Comparison of ENCODE assay signal across 23 cellular contexts in genomic region chr3:42690766-42691680, GRCh38. TPM values are rescaled to one million over a fixed set of nuclear protein-coding genes. Genes with fewer than 3 reads are reported as not detected.
DNase-seq lines count a peak whose midpoint lies in the region; ATAC-seq, FAIRE-seq and TF ChIP-seq lines count a peak whose summit lies in the region.
"Had no signal": no experiment of that assay in that cellular context is flagged by ENCODE, and none has a peak within 500 bp of the region (broad histone marks: within the 10 kb centered on the region; RNA-seq: fewer than 3 reads in every experiment).

No MANE protein-coding gene starts in this region.

- H3K36me3 Mint-ChIP-seq in endodermal cell (ENCODE audit: low read depth), result no peaks in the 10 kb centered on the region

- intact Hi-C loops in head of caudate nucleus (cut with DNase I) (no loop called here), sigmoid colon (cut with DNase I) (no loop called here)

- H3K9me3 ChIP-seq in A549 (no peaks in the 10 kb centered on the region), sigmoid colon (no peaks in the 10 kb centered on the region), endodermal cell (ENCODE audit: control insufficient read depth, low read length) (no peaks in the 10 kb centered on the region)
- H3K9me3 ChIP-seq: heart left ventricle, ovary had no signal

- H3K4me1 ChIP-seq in A549 (no peaks in the 10 kb centered on the region), sigmoid colon (peaks cover 0 to 5% (median 4%) of the 10 kb centered on the region in 4 donors), endodermal cell (ENCODE audit: control insufficient read depth, insufficient read depth, low read length) (no peaks in the 10 kb centered on the region)

- POLR2A ChIA-PET in A549 (lab: Yijun Ruan, JAX), result no interaction called here

- TF ChIP-seq CTCF in A549 (IDR thresholded peaks at IDR 0.05) (no peak), sigmoid colon (IDR thresholded peaks at IDR 0.05) (no peak), endodermal cell (conservative IDR thresholded peaks at IDR 0.05) (no peak)

- H3K9ac ChIP-seq in endodermal cell (ENCODE audit: extremely low read depth, low read length, poor library complexity, severe bottlenecking), result no peak overlapping the region

- H3K4me3 ChIP-seq in A549 (no peak overlapping the region), H7 (ENCODE audit: insufficient read depth, low read depth, low read length) (no peak overlapping the region), sigmoid colon (no peak overlapping the region), endodermal cell (ENCODE audit: low read length) (no peak overlapping the region)
- H3K4me3 ChIP-seq: heart left ventricle, ovary had no signal

- H3K27ac Mint-ChIP-seq in endodermal cell, result no peak overlapping the region

- peaks cover 1% of the 10 kb centered on the region for H3K4me1 Mint-ChIP-seq in endodermal cell

- no peak overlapping the region for H3K4me2 ChIP-seq in A549

- DNase-seq in A549 (ENCODE audit: low read depth in 1 of 2, low spot score in 1 of 2) (no peak), H7 (peak; percentile 37), head of caudate nucleus (peak in 22 of 42 donors; percentile 7 to 79 (median 50)), sigmoid colon (peak; percentile 59), SIG-M5 treated with dmso at 0.1 percent for 504 hours (lab: John Stamatoyannopoulos, UW; ENCODE audit: unreplicated experiment) (no peak), endodermal cell (no peak), DMS153 (lab: John Stamatoyannopoulos, UW) (no peak)
- DNase-seq: activated CD4-positive, alpha-beta T cell treated with anti-CD3 and anti-CD28 coated beads, Interleukin-2, amount 50 U/mL, for 1 hour; activated CD8-positive, alpha-beta memory T cell treated with anti-CD3 and anti-CD28 coated beads, Interleukin-2, amount 50 U/mL, for 4 hours; activated gamma-delta T cell treated with Interleukin-2 at 50 U/mL for 16 hours; effector memory CD4-positive, alpha-beta T cell; EL; NCI-H1105; stimulated activated CD4-positive, alpha-beta T cell treated with anti-CD3 and anti-CD28 coated beads, Interleukin-4, amount 100 ng/mL, for 1 hour; SW 1271 had no signal

- peaks cover 3% of the 10 kb centered on the region for H3K27me3 Mint-ChIP-seq in endodermal cell (ENCODE audit: insufficient read depth)

- H3K27ac ChIP-seq in A549 (no peak overlapping the region), sigmoid colon (no peak overlapping the region), endodermal cell (ENCODE audit: low read depth, low read length) (no peak overlapping the region)
- H3K27ac ChIP-seq: ovary had no signal

- ATAC-seq in A549, result peak; percentile 26 to 47; a peak in 3 of 6 replicates

- no peaks in the 10 kb centered on the region for H3K9me3 Mint-ChIP-seq in endodermal cell

- FAIRE-seq in A549 (lab: Jason Lieb, UNC), result no peak
- FAIRE-seq: GM18507, HTR-8/SVneo had no signal

- TF ChIP-seq POLR2A in A549 (IDR thresholded peaks at IDR 0.05; ENCODE audit: low read length) (no peak), sigmoid colon (IDR thresholded peaks at IDR 0.05) (no peak)

- H3K27me3 ChIP-seq in H7 (ENCODE audit: control insufficient read depth, insufficient read depth, low read length) (no peaks in the 10 kb centered on the region), sigmoid colon (peaks cover 0 to 6% (median 0%) of the 10 kb centered on the region in 3 donors), endodermal cell (ENCODE audit: control insufficient read depth, insufficient read depth, low read length, poor library complexity, severe bottlenecking) (peaks cover 13% of the 10 kb centered on the region)
- H3K27me3 ChIP-seq: ovary had no signal

- no peak for TF ChIP-seq EP300 in A549 (IDR thresholded peaks at IDR 0.05)
- no peak for TF ChIP-seq EP300 in sigmoid colon (IDR thresholded peaks at IDR 0.05)

- CTCF ChIA-PET in A549 (lab: Yijun Ruan, JAX), result no interaction called here

- TF ChIP-seq RAD21 in A549 (conservative IDR thresholded peaks at IDR 0.05 in 1 of 2, IDR thresholded peaks at IDR 0.05 in 1 of 2), result no peak

- H3K36me3 ChIP-seq in H7 (replicated peaks; ENCODE audit: control insufficient read depth, insufficient read depth, low read length) (no peaks in the 10 kb centered on the region), sigmoid colon (no peaks in the 10 kb centered on the region), endodermal cell (ENCODE audit: control insufficient read depth, insufficient read depth, low read length) (no peaks in the 10 kb centered on the region)
- H3K36me3 ChIP-seq: ovary had no signal

- WGBS in A549 (ENCODE audit: missing lambda C conversion rate), result 22% methylated on average over 8 of the region's 10 CpGs
- 77 to 80% methylated on average over 10 of the region's 10 CpGs for WGBS in sigmoid colon, 2 donors
- WGBS in endodermal cell (ENCODE audit: insufficient coverage in 1 of 2, insufficient read length in 1 of 2), 2 experiments, result 83% methylated on average over 6 to 10 of the region's 10 CpGs

- no peak overlapping the region for H3K4me3 Mint-ChIP-seq in endodermal cell

TF ChIP-seq in A549, 52 proteins besides CTCF, POLR2A, EP300 and RAD21:
- TF ChIP-seq PHF8 (IDR thresholded peaks at IDR 0.05; ENCODE audit: borderline replicate concordance, low read depth), result no peak
- no peak for TF ChIP-seq SREBF2 (IDR thresholded peaks at IDR 0.05)

RNA-seq across cellular contexts. Expression of gene KLHL40, which starts 5.7 kb away (rescaled TPM):
- polyA plus RNA-seq in A549 (2011; rRNA removed) (not detected in 2 replicates), A549 (2017; fragmentation: RNase III; extraction: RNeasy Plus Mini Kit Qiagen cat#74134 plus additional on column Dnase treatment) (not detected in 3 replicates), sigmoid colon (not detected)
- polyA plus RNA-seq in A549 (2012; cell fraction: cytosol; rRNA removed), result not detected in 2 replicates
- polyA plus RNA-seq in A549 (2012; cell fraction: nucleus; rRNA removed), result not detected in 2 replicates
- not detected in 2 replicates for polyA minus RNA-seq in A549 (2011; rRNA and poly(A)+ RNA removed)
- total RNA-seq in H7 (2014; rRNA removed; shearing (Covaris generic)), result not detected in 2 replicates
- total RNA-seq in sigmoid colon (under 1 TPM in 1 of 4 donors, not detected in 3; under 0.01 TPM), endodermal cell (not detected)
- 0.21 TPM for polyA plus RNA-seq in endodermal cell (2013, experiment 1 of 2)
- 0.21 TPM for polyA plus RNA-seq in endodermal cell (2013, experiment 2 of 2)
- total RNA-seq: lower leg skin, NCI-H460, ovary had no signal
- polyA plus RNA-seq: ovary had no signal

RNA-seq across cellular contexts. Expression of gene HHATL, which starts 11.6 kb away (rescaled TPM):
- polyA plus RNA-seq in A549 (2011; rRNA removed), result not detected in 2 replicates
- not detected in 2 replicates for polyA plus RNA-seq in A549 (2012; cell fraction: cytosol; rRNA removed)
- 0.11 and 0.17 TPM in 2 replicates for polyA plus RNA-seq in A549 (2012; cell fraction: nucleus; rRNA removed)
- polyA plus RNA-seq in A549 (2017; fragmentation: RNase III; extraction: RNeasy Plus Mini Kit Qiagen cat#74134 plus additional on column Dnase treatment), result not detected in 3 replicates
- not detected in 2 replicates for polyA minus RNA-seq in A549 (2011; rRNA and poly(A)+ RNA removed)
- total RNA-seq in H7 (2014; rRNA removed; shearing (Covaris generic)), result not detected in 2 replicates
- not detected for total RNA-seq in sigmoid colon
- polyA plus RNA-seq in sigmoid colon, result 1 to 10 TPM in 1 of 3 donors, under 1 TPM in 1, not detected in 1; 0.31 to 1.4 TPM
- total RNA-seq in endodermal cell, result not detected
- polyA plus RNA-seq in endodermal cell (2013, experiment 1 of 2), result not detected
- not detected for polyA plus RNA-seq in endodermal cell (2013, experiment 2 of 2)
- total RNA-seq: cerebellum, LHCN-M2, NCI-H460 had no signal

RNA-seq across cellular contexts. Expression of gene ZBTB47, which starts 37.5 kb away (rescaled TPM):
- 2.5 and 3.0 TPM in 2 replicates for polyA plus RNA-seq in A549 (2011; rRNA removed)
- 3.8 and 5.1 TPM in 2 replicates for polyA plus RNA-seq in A549 (2012; cell fraction: cytosol; rRNA removed)
- polyA plus RNA-seq in A549 (2012; cell fraction: nucleus; rRNA removed), result 9.6 and 12.8 TPM in 2 replicates
- polyA plus RNA-seq in A549 (2017; fragmentation: RNase III; extraction: RNeasy Plus Mini Kit Qiagen cat#74134 plus additional on column Dnase treatment), result 5.2 to 7.1 TPM (median 6.8 TPM) in 3 replicates
- 6.3 and 8.0 TPM in 2 replicates for polyA minus RNA-seq in A549 (2011; rRNA and poly(A)+ RNA removed)
- total RNA-seq in H7 (2014; rRNA removed; shearing (Covaris generic)), result 5.1 and 8.0 TPM in 2 replicates
- total RNA-seq in sigmoid colon, result 10 to 100 TPM; 34.9 to 74.8 (median 56.9) TPM
- 10 to 100 TPM in 1 of 3 donors, 1 to 10 TPM in 2; 6.2 to 21.0 (median 9.5) TPM for polyA plus RNA-seq in sigmoid colon
- total RNA-seq in endodermal cell, result 1 to 10 TPM; 4.6 to 7.2 TPM
- 7.1 TPM for polyA plus RNA-seq in endodermal cell (2013, experiment 1 of 2)
- polyA plus RNA-seq in endodermal cell (2013, experiment 2 of 2), result 6.2 TPM

Comparison
In these comparisons a context has a peak if more than half of its experiments do, and no peak if none do; other contexts are left out.
1. DNase-seq: peak in H7 (single experiment), head of caudate nucleus (22 of 42) and sigmoid colon (single experiment); none in A549 (0 of 2), SIG-M5 treated with dmso at 0.1 percent for 504 hours (single experiment), endodermal cell (single experiment) and DMS153 (single experiment).